12 cellular contexts compared by ENCODE assay signal in the genomic region with DNA sequence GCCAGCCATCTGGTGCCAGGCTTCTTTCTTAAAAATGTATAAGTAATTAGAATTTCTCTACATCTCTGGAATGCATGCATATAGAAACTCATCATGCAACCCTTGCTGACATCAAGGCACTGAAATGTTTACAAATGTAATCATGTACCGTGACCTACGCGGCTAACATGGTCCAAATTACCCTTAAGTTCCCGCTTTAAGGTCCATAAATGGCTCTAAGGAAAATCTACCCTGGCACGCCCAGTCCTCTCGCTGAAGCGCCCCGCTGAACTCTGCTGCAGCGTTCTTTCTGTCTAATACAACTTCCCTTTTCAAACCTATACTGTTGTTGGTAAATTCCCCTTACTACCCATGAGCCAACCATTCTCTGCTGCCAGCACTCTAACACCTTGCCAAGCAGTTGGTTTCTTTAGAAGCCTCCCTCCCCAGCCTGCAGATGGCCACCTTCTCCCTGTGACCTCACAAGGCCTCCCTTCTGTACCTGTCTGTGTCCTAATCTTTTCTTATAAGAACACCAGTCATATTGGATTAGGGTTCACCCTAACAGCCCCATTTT. TPM values are rescaled to one million over a fixed set of nuclear protein-coding genes. Genes with fewer than 3 reads are reported as not detected.
A peak's percentile ranks its signal among the peaks of the same experiment; 100 is the strongest.
DNase-seq lines count a peak whose midpoint lies in the region; ATAC-seq and TF ChIP-seq lines count a peak whose summit lies in the region.
"Had no signal": no experiment of that assay in that cellular context is flagged by ENCODE, and none has a peak within 500 bp of the region (broad histone marks: within the 10 kb centered on the region; RNA-seq: fewer than 3 reads in every experiment).

No MANE protein-coding gene starts in this region.

- no peaks in the 10 kb centered on the region for H3K36me3 Mint-ChIP-seq in memory B cell
- H3K36me3 Mint-ChIP-seq: CD8-positive, alpha-beta memory T cell had no signal

- no peak overlapping the region for H3K4me3 Mint-ChIP-seq in memory B cell
- H3K4me3 Mint-ChIP-seq: CD8-positive, alpha-beta memory T cell had no signal

- no peaks in the 10 kb centered on the region for H3K9me3 Mint-ChIP-seq in memory B cell
- H3K9me3 Mint-ChIP-seq: CD8-positive, alpha-beta memory T cell had no signal

- ATAC-seq in HG02678 (IDR thresholded peaks at IDR 0.05; ENCODE audit: unreplicated experiment): peak; percentile 47
- no peak for ATAC-seq in RWPE2 (ENCODE audit: low read depth)
- ATAC-seq in memory B cell (ENCODE audit: low read depth): peak; percentile 90
- ATAC-seq in HG03039 (IDR thresholded peaks at IDR 0.05; ENCODE audit: unreplicated experiment): no peak
- ATAC-seq in HG03097 (IDR thresholded peaks at IDR 0.05; ENCODE audit: low FRiP score, unreplicated experiment): no peak

- intact Hi-C loops in thyroid gland (cut with DNase I): no loop called here

- H3K27me3 Mint-ChIP-seq in memory B cell: no peaks in the 10 kb centered on the region

- H3K9me3 ChIP-seq in RWPE2 (ENCODE audit: severe bottlenecking) (no peaks in the 10 kb centered on the region), thyroid gland (no peaks in the 10 kb centered on the region)
- H3K9me3 ChIP-seq: suprapubic skin had no signal

- TF ChIP-seq POLR2A in thyroid gland (IDR thresholded peaks at IDR 0.05): no peak

- H3K4me3 ChIP-seq in RWPE2 (ENCODE audit: severe bottlenecking) (no peak overlapping the region), thyroid gland (replicated peaks in 1 of 3) (no peak overlapping the region)
- H3K4me3 ChIP-seq: suprapubic skin had no signal

- DNase-seq in GF-D8 (lab: John Stamatoyannopoulos, UW) (peak; percentile 23), RWPE2 (ENCODE audit: low spot score) (no peak), memory B cell (ENCODE audit: low spot score in 2 of 2) (peak; percentile 59 to 74), thyroid gland (no peak), Ammon's horn (ENCODE audit: low spot score) (no peak)
- DNase-seq: CD8-positive, alpha-beta memory T cell; effector CD8-positive, alpha-beta T cell; NCI-H510A had no signal

- peaks cover 17% of the 10 kb centered on the region for H3K4me1 Mint-ChIP-seq in memory B cell

- H3K27ac ChIP-seq in RWPE2 (ENCODE audit: poor library complexity, severe bottlenecking) (peak overlapping the region; percentile 40), thyroid gland (no peak overlapping the region)
- H3K27ac ChIP-seq: suprapubic skin had no signal

- H3K27me3 ChIP-seq in RWPE2 (ENCODE audit: insufficient read depth, poor library complexity, severe bottlenecking) (no peaks in the 10 kb centered on the region), thyroid gland (no peaks in the 10 kb centered on the region)
- H3K27me3 ChIP-seq: suprapubic skin had no signal

- no peak for TF ChIP-seq CTCF in RWPE2 (IDR thresholded peaks at IDR 0.05; ENCODE audit: poor library complexity, severe bottlenecking)
- no peak for TF ChIP-seq CTCF in thyroid gland (IDR thresholded peaks at IDR 0.05)

- H3K27ac Mint-ChIP-seq in memory B cell: peak overlapping the region; percentile 22
- H3K27ac Mint-ChIP-seq: CD8-positive, alpha-beta memory T cell had no signal

- 86 to 89% methylated on average over 9 of the region's 9 CpGs for WGBS in thyroid gland, 2 donors

- no peaks in the 10 kb centered on the region for H3K36me3 ChIP-seq in RWPE2 (ENCODE audit: low read depth)
- no peaks in the 10 kb centered on the region for H3K36me3 ChIP-seq in thyroid gland
- H3K36me3 ChIP-seq: suprapubic skin had no signal

- peaks cover 13% of the 10 kb centered on the region for H3K4me1 ChIP-seq in RWPE2 (ENCODE audit: insufficient read depth, poor library complexity, severe bottlenecking)
- peaks cover 4 to 10% of the 10 kb centered on the region in 2 donors for H3K4me1 ChIP-seq in thyroid gland

RNA-seq across cellular contexts. Expression of a gene that starts 13.5 kb away (rescaled TPM):
- 10 to 100 TPM in 1 of 4 donors, 1 to 10 TPM in 3; 5.2 to 13.0 (median 6.9) TPM for total RNA-seq in thyroid gland

RNA-seq across cellular contexts. Expression of a gene that starts 32.5 kb away (rescaled TPM):
- 10 to 100 TPM; 16.7 to 34.7 (median 25.1) TPM for total RNA-seq in thyroid gland

Comparison
In these comparisons a context has a peak if more than half of its experiments do, and no peak if none do; other contexts are left out.
1. DNase-seq: peak in GF-D8 (single experiment) and memory B cell (2 of 2); none in RWPE2 (single experiment), thyroid gland (0 of 2) and Ammon's horn (single experiment).
2. ATAC-seq: peak in HG02678 (single experiment) and memory B cell (single experiment); none in RWPE2 (single experiment), HG03039 (single experiment) and HG03097 (single experiment).